ENCODE assay signal across 34 cellular contexts in genomic region chr4:105462610-105463009, GRCh38.
"Had no signal": no experiment of that assay in that cellular context is flagged by ENCODE, and none has a peak within 500 bp of the region (broad histone marks: within the 10 kb centered on the region; RNA-seq: fewer than 3 reads in every experiment).

No MANE protein-coding gene starts in this region.

- H3K9ac ChIP-seq: neural progenitor cell, parathyroid adenoma had no signal

- H3K4me1 ChIP-seq: colonic mucosa, parathyroid adenoma had no signal

- H3K27ac Mint-ChIP-seq: activated CD4-positive, alpha-beta memory T cell treated with anti-CD3 and anti-CD28 coated beads for 36 hours; activated CD4-positive, alpha-beta T cell treated with anti-CD3 and anti-CD28 coated beads, Interleukin-2, amount 10 ng/mL, durations not matched to agents 24 days and 14 days; activated naive CD4-positive, alpha-beta T cell treated with anti-CD3 and anti-CD28 coated beads, Interleukin-2, amount 10 ng/mL, durations not matched to agents 7 days and 5 days; activated naive CD8-positive, alpha-beta T cell treated with anti-CD3 and anti-CD28 coated beads, Interleukin-2, amount 10 ng/mL, durations not matched to agents 7 days and 5 days; activated T-helper 1 cell treated with anti-CD3 and anti-CD28 coated beads, Interleukin-12 subunit alpha, Interleukin-12 subunit beta, Interleukin-2, Interleukin-4 antibody, amounts not matched to agents 30 ng/mL and 10 ng/mL and 1 ng/mL, durations not matched to agents 14 hours and 24 hours and 36 hours; brain; naive thymus-derived CD4-positive, alpha-beta T cell; neural progenitor cell; T-cell had no signal

- H3K4me3 ChIP-seq: ascending aorta, cardiac muscle cell, colonic mucosa, dorsolateral prefrontal cortex, neural progenitor cell, right atrium auricular region, tibial nerve had no signal

- H3K27me3 ChIP-seq: ascending aorta, cardiac muscle cell, colonic mucosa, dorsolateral prefrontal cortex, neural progenitor cell, right atrium auricular region, tibial nerve had no signal

- H3K36me3 ChIP-seq: colonic mucosa, neural progenitor cell, right atrium auricular region had no signal

- H3K4me1 Mint-ChIP-seq: activated naive CD4-positive, alpha-beta T cell treated with anti-CD3 and anti-CD28 coated beads, Interleukin-2, amount 10 ng/mL, durations not matched to agents 7 days and 5 days; brain; neural progenitor cell had no signal

- H2AFZ ChIP-seq: neural progenitor cell, parathyroid adenoma had no signal

- DNase-seq: activated CD4-positive, alpha-beta memory T cell treated with anti-CD3 and anti-CD28 coated beads for 36 hours; activated CD4-positive, alpha-beta T cell treated with anti-CD3 and anti-CD28 coated beads, Interleukin-2, amount 10 ng/mL, durations not matched to agents 24 days and 14 days; activated CD8-positive, alpha-beta memory T cell treated with anti-CD3 and anti-CD28 coated beads, Interleukin-2, amount 50 U/mL, for 4 hours; activated gamma-delta T cell; activated naive CD4-positive, alpha-beta T cell treated with anti-CD3 and anti-CD28 coated beads, Interleukin-2, amount 10 ng/mL, durations not matched to agents 7 days and 5 days; activated naive CD8-positive, alpha-beta T cell treated with anti-CD3 and anti-CD28 coated beads, Interleukin-2, amount 10 ng/mL, durations not matched to agents 7 days and 5 days; activated T-cell treated with anti-CD3 and anti-CD28 coated beads, Interleukin-2, amount 50 U/mL, for 1 hour; cerebellar nuclear complex; colonic mucosa; dorsolateral prefrontal cortex; effector memory CD4-positive, alpha-beta T cell; foreskin fibroblast; head of caudate nucleus; hippocampal formation; kidney; left colon; midbrain; naive thymus-derived CD4-positive, alpha-beta T cell; occipital lobe; stimulated activated CD4-positive, alpha-beta T cell treated with anti-CD3 and anti-CD28 coated beads, Interleukin-15, amount 100 ng/mL, for 24 hours; stimulated activated CD4-positive, alpha-beta T cell treated with anti-CD3 and anti-CD28 coated beads, Interleukin-2, amount 100 ng/mL, for 24 hours; stimulated activated naive CD4-positive, alpha-beta T cell treated with Interleukin-2 at 50 U/mL for 16 hours; T-cell had no signal

- H3K9me3 ChIP-seq: ascending aorta, colonic mucosa, right atrium auricular region, tibial nerve had no signal

- ATAC-seq: activated CD4-positive, CD25-positive, alpha-beta regulatory T cell treated with anti-CD3 and anti-CD28 coated beads, Interleukin-2, amount 50 U/mL, for 24 hours; esophagus mucosa; left colon; naive thymus-derived CD4-positive, alpha-beta T cell; T-cell had no signal

- H3K4me2 ChIP-seq: neural progenitor cell had no signal

- H3K27ac ChIP-seq: ascending aorta, cardiac muscle cell, colonic mucosa, dorsolateral prefrontal cortex, neural progenitor cell, parathyroid adenoma, right atrium auricular region, tibial nerve, VCaP had no signal

- H3K27me3 Mint-ChIP-seq: activated CD4-positive, alpha-beta memory T cell treated with anti-CD3 and anti-CD28 coated beads for 36 hours; activated CD4-positive, alpha-beta T cell treated with anti-CD3 and anti-CD28 coated beads, Interleukin-2, amount 10 ng/mL, durations not matched to agents 24 days and 14 days; activated naive CD4-positive, alpha-beta T cell treated with anti-CD3 and anti-CD28 coated beads, Interleukin-2, amount 10 ng/mL, durations not matched to agents 7 days and 5 days; activated naive CD8-positive, alpha-beta T cell treated with anti-CD3 and anti-CD28 coated beads, Interleukin-2, amount 10 ng/mL, durations not matched to agents 7 days and 5 days; brain; naive thymus-derived CD4-positive, alpha-beta T cell; T-cell had no signal

- H3K9me3 Mint-ChIP-seq: activated T-helper 1 cell treated with anti-CD3 and anti-CD28 coated beads, Interleukin-12 subunit alpha, Interleukin-12 subunit beta, Interleukin-2, Interleukin-4 antibody, amounts not matched to agents 30 ng/mL and 10 ng/mL and 1 ng/mL, durations not matched to agents 14 hours and 24 hours and 36 hours; T-cell had no signal

- H3K4me3 Mint-ChIP-seq: activated CD4-positive, alpha-beta memory T cell treated with anti-CD3 and anti-CD28 coated beads for 36 hours; activated CD4-positive, alpha-beta T cell treated with anti-CD3 and anti-CD28 coated beads, Interleukin-2, amount 10 ng/mL, durations not matched to agents 24 days and 14 days; activated naive CD4-positive, alpha-beta T cell treated with anti-CD3 and anti-CD28 coated beads, Interleukin-2, amount 10 ng/mL, durations not matched to agents 7 days and 5 days; activated naive CD8-positive, alpha-beta T cell treated with anti-CD3 and anti-CD28 coated beads, Interleukin-2, amount 10 ng/mL, durations not matched to agents 7 days and 5 days; activated T-helper 1 cell treated with anti-CD3 and anti-CD28 coated beads, Interleukin-12 subunit alpha, Interleukin-12 subunit beta, Interleukin-2, Interleukin-4 antibody, amounts not matched to agents 30 ng/mL and 10 ng/mL and 1 ng/mL, durations not matched to agents 14 hours and 24 hours and 36 hours; brain; naive thymus-derived CD4-positive, alpha-beta T cell; neural progenitor cell; T-cell had no signal
